In the genomic region with DNA sequence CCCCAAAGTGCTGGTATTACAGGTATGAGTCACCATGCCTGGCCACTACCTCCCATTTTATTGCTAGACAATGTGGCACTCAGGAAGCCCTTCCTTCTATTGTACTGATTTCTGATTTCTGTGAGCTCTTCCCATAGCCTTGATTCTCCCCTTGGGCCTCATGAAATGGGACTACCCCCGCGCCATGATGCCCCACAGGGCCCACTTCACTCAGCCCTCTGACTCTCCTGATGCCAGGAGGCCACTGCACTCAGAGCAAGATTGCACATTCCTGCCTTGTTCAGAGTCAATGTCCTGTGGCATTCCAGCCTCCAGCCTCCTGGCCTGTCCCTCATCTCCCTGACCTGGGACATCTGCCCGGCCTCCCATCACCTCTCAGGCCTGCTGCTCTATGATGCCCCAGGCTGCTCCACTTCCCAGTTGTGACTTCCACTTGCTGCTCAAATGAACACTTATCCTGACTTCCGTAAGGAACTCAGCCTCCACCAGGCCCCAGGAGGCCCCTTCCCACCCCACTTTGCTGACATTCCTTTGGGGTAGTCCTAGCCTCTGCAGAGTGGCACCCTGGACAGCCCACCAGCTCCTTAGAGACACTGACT, we compare ENCODE assay signal across 23 cellular contexts.
DNase-seq lines count a peak whose midpoint lies in the region; ATAC-seq and TF ChIP-seq lines count a peak whose summit lies in the region.
"Had no signal": no experiment of that assay in that cellular context is flagged by ENCODE, and none has a peak within 500 bp of the region (broad histone marks: within the 10 kb centered on the region; RNA-seq: fewer than 3 reads in every experiment).

No MANE protein-coding gene starts in this region.

- no peaks in the 10 kb centered on the region for H3K4me1 ChIP-seq in upper lobe of right lung
- H3K4me1 ChIP-seq: HAP-1 had no signal

- no peak overlapping the region for H3K4me3 ChIP-seq in upper lobe of right lung
- H3K4me3 ChIP-seq: GM12878, GM23338, HAP-1, PC-9 had no signal

- H3K27ac Mint-ChIP-seq in chondrocyte (ENCODE audit: unreplicated experiment), result no peak overlapping the region
- H3K27ac Mint-ChIP-seq: CD8-positive, alpha-beta T cell; GM23338 had no signal

- no peaks in the 10 kb centered on the region for H3K27me3 Mint-ChIP-seq in chondrocyte (ENCODE audit: low read depth)

- H3K4me3 Mint-ChIP-seq in chondrocyte (ENCODE audit: unreplicated experiment), result no peak overlapping the region
- H3K4me3 Mint-ChIP-seq: CD8-positive, alpha-beta T cell; GM23338 had no signal

- H3K9me3 Mint-ChIP-seq in chondrocyte (ENCODE audit: low read depth), result peaks cover 5% of the 10 kb centered on the region
- H3K9me3 Mint-ChIP-seq: CD8-positive, alpha-beta T cell; GM23338 had no signal

- no peaks in the 10 kb centered on the region for H3K36me3 ChIP-seq in upper lobe of right lung
- H3K36me3 ChIP-seq: HAP-1 had no signal

- ATAC-seq in Right ventricle myocardium superior (ENCODE audit: poor library complexity) (no peak), upper lobe of right lung (peak; percentile 19), HG03196 (IDR thresholded peaks at IDR 0.05; ENCODE audit: unreplicated experiment) (no peak)
- ATAC-seq: CD8-positive, alpha-beta T cell; GM12878; GM23338 had no signal

- peaks cover 14% of the 10 kb centered on the region for H3K4me1 Mint-ChIP-seq in chondrocyte (ENCODE audit: low read depth)
- H3K4me1 Mint-ChIP-seq: GM23338 had no signal

- H3K9me3 ChIP-seq in upper lobe of right lung, result no peaks in the 10 kb centered on the region
- H3K9me3 ChIP-seq: HAP-1 had no signal

- no peak overlapping the region for H3K27ac ChIP-seq in upper lobe of right lung
- H3K27ac ChIP-seq: PC-9, RWPE1 had no signal

- intact Hi-C loops in cardiac septum (cut with DNase I), result loop anchor here (10.0 kb wide), 1 partner anchor 65 kb away; the partner anchor contains the start of gene KSR1
- intact Hi-C loops in Right ventricle myocardium superior (cut with DNase I), result no loop called here
- intact Hi-C loops in upper lobe of right lung (cut with DNase I), result no loop called here

- no peak for TF ChIP-seq CTCF in chondrocyte (IDR thresholded peaks at IDR 0.05)
- no peak for TF ChIP-seq CTCF in upper lobe of right lung (IDR thresholded peaks at IDR 0.05)

- DNase-seq in cardiac septum (ENCODE audit: low spot score) (peak; percentile 56), Right ventricle myocardium superior (no peak), chondrocyte (ENCODE audit: low spot score) (peak; percentile 52), mesenteric fat pad (ENCODE audit: low spot score) (peak; percentile 68), upper lobe of right lung (no peak), midbrain (lab: John Stamatoyannopoulos, UW) (no peak)
- DNase-seq: ACHN; CD8-positive, alpha-beta T cell; DND-41; KG1; NCI-H1105; NCI-H146; NCI-H2029; NCI-H2227 treated with DMSO at 0.1 percent for 48 hours; NCI-H510A treated with DMSO at 0.1 percent for 48 hours; NCI-H748 treated with DMSO at 0.1 percent for 48 hours; PC-9; SIG-M5 had no signal

- H3K36me3 Mint-ChIP-seq in chondrocyte (ENCODE audit: low read depth), result peaks cover 2% of the 10 kb centered on the region
- H3K36me3 Mint-ChIP-seq: CD8-positive, alpha-beta T cell had no signal

- H3K27me3 ChIP-seq in upper lobe of right lung, result no peaks in the 10 kb centered on the region

Comparison
In these comparisons a context has a peak if more than half of its experiments do, and no peak if none do; other contexts are left out.
1. DNase-seq: peak in cardiac septum (single experiment), chondrocyte (single experiment) and mesenteric fat pad (single experiment); none in Right ventricle myocardium superior (single experiment), upper lobe of right lung (single experiment) and midbrain (single experiment).